ENCODE assay signal across 13 cellular contexts in the genomic region with DNA sequence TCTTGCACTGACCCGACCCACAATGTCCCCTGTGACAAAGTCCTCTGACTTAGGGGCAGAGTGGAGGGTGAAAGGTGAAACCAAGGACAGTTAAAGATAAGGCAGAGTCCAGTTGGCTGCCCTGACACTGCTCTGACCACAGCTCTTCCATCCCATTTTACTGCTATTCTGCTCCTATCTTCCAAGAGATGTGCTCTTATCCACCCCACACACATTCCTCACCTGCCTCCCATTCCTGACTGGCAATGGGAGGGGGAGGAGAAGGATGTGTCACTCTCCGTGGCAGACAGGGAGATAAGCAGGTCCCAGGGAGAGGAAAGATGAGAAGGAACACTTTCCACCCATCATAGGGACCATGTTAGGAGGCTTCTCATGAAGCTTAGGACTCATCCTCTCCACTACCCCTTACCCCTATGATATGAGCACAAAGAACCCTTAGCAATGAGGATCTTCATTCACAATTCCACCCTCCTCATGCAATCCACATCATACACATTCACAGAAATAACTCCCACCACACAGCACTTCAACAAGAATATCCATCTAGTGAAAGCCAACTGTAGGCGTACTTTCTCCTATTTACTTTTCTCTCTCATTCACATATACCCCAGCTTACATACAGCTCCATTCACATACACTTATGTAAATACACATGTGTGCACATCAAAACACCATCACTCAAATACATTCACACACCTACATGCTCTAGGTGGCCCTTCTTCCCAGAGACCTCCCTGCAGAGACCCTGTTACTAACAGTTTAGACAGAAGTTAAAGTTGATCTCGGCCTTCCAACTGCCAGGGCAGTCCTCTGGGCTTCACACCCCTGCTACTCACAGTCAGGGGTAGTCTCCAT. TPM values are rescaled to one million over a fixed set of nuclear protein-coding genes. Genes with fewer than 3 reads are reported as not detected.
DNase-seq lines count a peak whose midpoint lies in the region; ATAC-seq, FAIRE-seq and TF ChIP-seq lines count a peak whose summit lies in the region.
"Had no signal": no experiment of that assay in that cellular context is flagged by ENCODE, and none has a peak within 500 bp of the region (broad histone marks: within the 10 kb centered on the region; RNA-seq: fewer than 3 reads in every experiment).

No MANE protein-coding gene starts in this region.

- CTCF ChIA-PET in HepG2 (lab: Yijun Ruan, JAX; ENCODE audit: low intra/inter-chr PET ratio, low total read pairs) = no interaction called here

- intact Hi-C loops in HepG2 (cut with micrococcal nuclease; ENCODE audit: unreplicated experiment) (no loop called here), upper lobe of right lung (cut with DNase I) (loop anchor here (5.0 kb wide), 1 partner anchor 122 kb away; no protein-coding TSS in a partner anchor)

- FAIRE-seq in astrocyte (lab: Jason Lieb, UNC) (peak; percentile 13), HepG2 (lab: Jason Lieb, UNC) (no peak)
- FAIRE-seq: A204.1 had no signal

- H3K4me3 Mint-ChIP-seq in activated naive CD4-positive, alpha-beta T cell treated with anti-CD3 and anti-CD28 coated beads, Interleukin-2, amount 50 U/mL, for 24 hours = peak overlapping the region; percentile 1
- peak overlapping the region; percentile 55 for H3K4me3 Mint-ChIP-seq in astrocyte (ENCODE audit: unreplicated experiment)

- TF ChIP-seq CTCF in astrocyte (IDR thresholded peaks at IDR 0.05; ENCODE audit: insufficient read depth, low read depth, low read length) (no peak), HepG2 (CRISPR knock-in tag; IDR thresholded peaks at IDR 0.05) (no peak), upper lobe of right lung (IDR thresholded peaks at IDR 0.05) (no peak)

- TF ChIP-seq POLR2A in HepG2 (IDR thresholded peaks at IDR 0.05; ENCODE audit: insufficient read depth in 1 of 2, low read depth in 2 of 2, low read length in 2 of 2) = no peak

- H3K27me3 ChIP-seq in astrocyte (ENCODE audit: insufficient read depth, low read length) = no peaks in the 10 kb centered on the region
- peaks cover 3 to 4% of the 10 kb centered on the region in 2 experiments; a peak in 1 of 5 replicates for H3K27me3 ChIP-seq in HepG2 (ENCODE audit: control insufficient read depth in 1 of 2, insufficient read depth in 2 of 2, low read length in 2 of 2)
- H3K27me3 ChIP-seq in upper lobe of right lung = no peaks in the 10 kb centered on the region
- H3K27me3 ChIP-seq: foreskin keratinocyte had no signal

- no peak overlapping the region for H3K4me3 ChIP-seq in astrocyte (ENCODE audit: insufficient read depth, low read depth, low read length)
- no peak overlapping the region for H3K4me3 ChIP-seq in HepG2 (replicated peaks in 1 of 3; ENCODE audit: insufficient read depth in 1 of 3, low read depth in 2 of 3, low read length in 3 of 3)
- no peak overlapping the region for H3K4me3 ChIP-seq in upper lobe of right lung

- TF ChIP-seq RAD21 in HepG2 (CRISPR knock-in tag; IDR thresholded peaks at IDR 0.05) = no peak

- no peaks in the 10 kb centered on the region for H3K36me3 Mint-ChIP-seq in activated naive CD4-positive, alpha-beta T cell treated with anti-CD3 and anti-CD28 coated beads, Interleukin-2, amount 50 U/mL, for 24 hours
- no peaks in the 10 kb centered on the region for H3K36me3 Mint-ChIP-seq in astrocyte (ENCODE audit: low read depth, unreplicated experiment)

- H4K20me1 ChIP-seq in astrocyte (ENCODE audit: insufficient read depth, low read length) (no peaks in the 10 kb centered on the region), HepG2 (ENCODE audit: insufficient read depth, low read length) (no peaks in the 10 kb centered on the region)

- peak overlapping the region; percentile 88 for H3K4me2 ChIP-seq in astrocyte (ENCODE audit: low read length)
- H3K4me2 ChIP-seq in HepG2 (ENCODE audit: low read depth, low read length) = no peak overlapping the region

- no peak for DNase-seq in activated naive CD4-positive, alpha-beta T cell (lab: John Stamatoyannopoulos, UW)
- DNase-seq in astrocyte (ENCODE audit: low read depth) (peak; percentile 39), HepG2 (ENCODE audit: low spot score) (peak; percentile 41), upper lobe of right lung (no peak), D341Med (ENCODE audit: low spot score) (no peak), SW 1271 (lab: John Stamatoyannopoulos, UW) (no peak)
- DNase-seq: activated T-cell treated with anti-CD3 and anti-CD28 coated beads, Interleukin-2, amount 50 U/mL, for 48 hours; NCI-H1930 had no signal

- no peaks in the 10 kb centered on the region for H3K36me3 ChIP-seq in astrocyte (ENCODE audit: insufficient read depth, low read length)
- H3K36me3 ChIP-seq in HepG2 (replicated peaks in 1 of 2; ENCODE audit: control insufficient read depth in 1 of 2, insufficient read depth in 2 of 2, low read length in 2 of 2) = no peaks in the 10 kb centered on the region
- no peaks in the 10 kb centered on the region for H3K36me3 ChIP-seq in upper lobe of right lung

- ATAC-seq in HepG2 (peak; percentile 17), upper lobe of right lung (no peak), GM21447 (IDR thresholded peaks at IDR 0.05; ENCODE audit: unreplicated experiment) (no peak)

- H3K9me3 ChIP-seq in astrocyte (ENCODE audit: insufficient read depth, low read depth, low read length) (no peaks in the 10 kb centered on the region), HepG2 (ENCODE audit: low read length) (no peaks in the 10 kb centered on the region), upper lobe of right lung (no peaks in the 10 kb centered on the region)

- in situ Hi-C loops in HepG2 (cut with HindIII; ENCODE audit: extremely low pct_ligation_motif_present, low pct_unique_long_range_greater_than_20kb) = loop anchor here (25.0 kb wide), 1 partner anchor 387 kb away; the partner anchor contains the start of gene MRPS16

- BruUV-seq in HepG2 (replicated peaks; lab: Mats Ljungman, UMichigan) = no TSS peak

- peaks cover 3% of the 10 kb centered on the region for H3K4me1 Mint-ChIP-seq in activated naive CD4-positive, alpha-beta T cell treated with anti-CD3 and anti-CD28 coated beads, Interleukin-2, amount 50 U/mL, for 24 hours
- H3K4me1 Mint-ChIP-seq in astrocyte (ENCODE audit: low read depth, unreplicated experiment) = peaks cover 48% of the 10 kb centered on the region

- H3K9me3 Mint-ChIP-seq in activated naive CD4-positive, alpha-beta T cell treated with anti-CD3 and anti-CD28 coated beads, Interleukin-2, amount 50 U/mL, for 24 hours = no peaks in the 10 kb centered on the region
- H3K9me3 Mint-ChIP-seq in astrocyte (ENCODE audit: unreplicated experiment) = no peaks in the 10 kb centered on the region
- H3K9me3 Mint-ChIP-seq: stimulated activated naive CD8-positive, alpha-beta T cell treated with anti-CD3 and anti-CD28 coated beads, Interleukin-15, Interleukin-2, amounts not matched to agents 100 ng/mL and 50 ng/mL, for 24 hours had no signal

- H3K27ac Mint-ChIP-seq in activated naive CD4-positive, alpha-beta T cell treated with anti-CD3 and anti-CD28 coated beads, Interleukin-2, amount 50 U/mL, for 24 hours = no peak overlapping the region
- H3K27ac Mint-ChIP-seq in astrocyte (ENCODE audit: unreplicated experiment) = peak overlapping the region; percentile 87
- H3K27ac Mint-ChIP-seq: stimulated activated naive CD8-positive, alpha-beta T cell treated with anti-CD3 and anti-CD28 coated beads, Interleukin-15, Interleukin-2, amounts not matched to agents 100 ng/mL and 50 ng/mL, for 24 hours had no signal

- 10% methylated on average over 4 of the region's 4 CpGs for WGBS in HepG2 (ENCODE audit: low lambda C conversion rate)

- POLR2A ChIA-PET in HepG2 (lab: Yijun Ruan, JAX) = no interaction called here

- H2AFZ ChIP-seq in astrocyte (ENCODE audit: low read depth, low read length) (no peak overlapping the region), HepG2 (ENCODE audit: low read length) (no peak overlapping the region)

- TF ChIP-seq EP300 in HepG2 (IDR thresholded peaks at IDR 0.05; ENCODE audit: low read depth in 2 of 2, low read length in 2 of 2) (no peak), HepG2 (CRISPR knock-in tag; IDR thresholded peaks at IDR 0.05; ENCODE audit: borderline replicate concordance) (no peak)

- H3K9ac ChIP-seq in astrocyte (ENCODE audit: low read length) (peak overlapping the region; percentile 58), HepG2 (ENCODE audit: insufficient read depth, low read depth, low read length) (no peak overlapping the region)

- peaks cover 33% of the 10 kb centered on the region for H3K4me1 ChIP-seq in astrocyte (ENCODE audit: insufficient read depth, low read length)
- H3K4me1 ChIP-seq in HepG2 (ENCODE audit: insufficient read depth, low read length) = peaks cover 27% of the 10 kb centered on the region
- H3K4me1 ChIP-seq in upper lobe of right lung = peaks cover 13% of the 10 kb centered on the region

- peak overlapping the region; percentile 98 for H3K27ac ChIP-seq in astrocyte (ENCODE audit: low read depth, low read length)
- H3K27ac ChIP-seq in HepG2 (ENCODE audit: extremely low read length, insufficient read depth, low read length) = no peak overlapping the region
- peak overlapping the region; percentile 51 for H3K27ac ChIP-seq in upper lobe of right lung

- H3K79me2 ChIP-seq in astrocyte (ENCODE audit: insufficient read depth, low read length) (no peaks in the 10 kb centered on the region), HepG2 (ENCODE audit: insufficient read depth, low read length) (no peaks in the 10 kb centered on the region)

- H3K27me3 Mint-ChIP-seq in activated naive CD4-positive, alpha-beta T cell treated with anti-CD3 and anti-CD28 coated beads, Interleukin-2, amount 50 U/mL, for 24 hours = peaks cover 4% of the 10 kb centered on the region
- H3K27me3 Mint-ChIP-seq in astrocyte (ENCODE audit: low read depth, unreplicated experiment) = no peaks in the 10 kb centered on the region
- H3K27me3 Mint-ChIP-seq: stimulated activated naive CD8-positive, alpha-beta T cell treated with anti-CD3 and anti-CD28 coated beads, Interleukin-15, Interleukin-2, amounts not matched to agents 100 ng/mL and 50 ng/mL, for 24 hours had no signal

RNA-seq across cellular contexts. Expression of gene SYNPO2L, which starts 6.6 kb away (rescaled TPM):
- total RNA-seq in astrocyte = 1.0 and 1.2 TPM in 2 replicates
- total RNA-seq in HepG2 (2016; rRNA removed; fragmentation: Illumina TruSeq; extraction: Trizol) = not detected in 2 replicates
- total RNA-seq in HepG2 (2016; cell fraction: cytosol; rRNA removed; fragmentation: Illumina TruSeq; extraction: Trizol; ENCODE audit: low read depth) = not detected in 2 replicates
- total RNA-seq in HepG2 (2016; cell fraction: insoluble cytoplasmic fraction; rRNA removed; fragmentation: Illumina TruSeq; extraction: Trizol) = not detected in 2 replicates
- not detected in 2 replicates for total RNA-seq in HepG2 (2016; cell fraction: membrane; rRNA removed; fragmentation: Illumina TruSeq; extraction: Trizol)
- total RNA-seq in HepG2 (2016; cell fraction: nucleus; rRNA removed; fragmentation: Illumina TruSeq; extraction: Trizol) = not detected in 2 replicates
- polyA plus RNA-seq in HepG2 (2011; rRNA removed) = not detected in 2 replicates
- not detected in 2 replicates for polyA plus RNA-seq in HepG2 (2011; cell fraction: cytosol; rRNA removed)
- polyA plus RNA-seq in HepG2 (2011; cell fraction: nucleus; rRNA removed) = 0.05 TPM in 1 of 2 replicates, not detected in the other
- polyA plus RNA-seq in HepG2 (2012) = not detected in 2 replicates
- not detected in 2 replicates for polyA plus RNA-seq in HepG2 (2016; cell fraction: cytosol; fragmentation: Illumina TruSeq; extraction: Trizol; ENCODE audit: low read depth)
- not detected in 2 replicates for polyA plus RNA-seq in HepG2 (2016; cell fraction: insoluble cytoplasmic fraction; fragmentation: Illumina TruSeq; extraction: Trizol; ENCODE audit: low read depth)
- polyA plus RNA-seq in HepG2 (2016; cell fraction: membrane; fragmentation: Illumina TruSeq; extraction: Trizol; ENCODE audit: low read depth) = not detected in 2 replicates
- 0.11 TPM in 1 of 2 replicates, not detected in the other for polyA plus RNA-seq in HepG2 (2016; cell fraction: nucleus; fragmentation: Illumina TruSeq; extraction: Trizol; ENCODE audit: insufficient read depth, low read depth)
- polyA minus RNA-seq in HepG2 (2011; rRNA and poly(A)+ RNA removed; ENCODE audit: low replicate concordance) = not detected in 2 replicates
- polyA minus RNA-seq in HepG2 (2011; cell fraction: cytosol; rRNA and poly(A)+ RNA removed) = not detected in 2 replicates
- polyA minus RNA-seq in HepG2 (2011; cell fraction: nucleus; rRNA and poly(A)+ RNA removed) = not detected in 2 replicates
- 5.9 TPM for total RNA-seq in upper lobe of right lung
- total RNA-seq: foreskin keratinocyte had no signal
- polyA plus RNA-seq: foreskin keratinocyte had no signal

RNA-seq across cellular contexts. Expression of gene MYOZ1, which starts 7.9 kb away (rescaled TPM):
- total RNA-seq in astrocyte (2.2 TPM in 2 replicates), HepG2 (2016; rRNA removed; fragmentation: Illumina TruSeq; extraction: Trizol) (not detected in 2 replicates), upper lobe of right lung (5.2 TPM)
- total RNA-seq in HepG2 (2016; cell fraction: cytosol; rRNA removed; fragmentation: Illumina TruSeq; extraction: Trizol; ENCODE audit: low read depth) = not detected in 2 replicates
- not detected in 2 replicates for total RNA-seq in HepG2 (2016; cell fraction: insoluble cytoplasmic fraction; rRNA removed; fragmentation: Illumina TruSeq; extraction: Trizol)
- total RNA-seq in HepG2 (2016; cell fraction: membrane; rRNA removed; fragmentation: Illumina TruSeq; extraction: Trizol) = not detected in 2 replicates
- total RNA-seq in HepG2 (2016; cell fraction: nucleus; rRNA removed; fragmentation: Illumina TruSeq; extraction: Trizol) = not detected in 2 replicates
- not detected in 2 replicates for polyA plus RNA-seq in HepG2 (2011; rRNA removed)
- not detected in 2 replicates for polyA plus RNA-seq in HepG2 (2011; cell fraction: cytosol; rRNA removed)
- not detected in 2 replicates for polyA plus RNA-seq in HepG2 (2011; cell fraction: nucleus; rRNA removed)
- not detected in 2 replicates for polyA plus RNA-seq in HepG2 (2012)
- polyA plus RNA-seq in HepG2 (2016; cell fraction: cytosol; fragmentation: Illumina TruSeq; extraction: Trizol; ENCODE audit: low read depth) = not detected in 2 replicates
- polyA plus RNA-seq in HepG2 (2016; cell fraction: insoluble cytoplasmic fraction; fragmentation: Illumina TruSeq; extraction: Trizol; ENCODE audit: low read depth) = not detected in 2 replicates
- polyA plus RNA-seq in HepG2 (2016; cell fraction: membrane; fragmentation: Illumina TruSeq; extraction: Trizol; ENCODE audit: low read depth) = not detected in 2 replicates
- not detected in 2 replicates for polyA plus RNA-seq in HepG2 (2016; cell fraction: nucleus; fragmentation: Illumina TruSeq; extraction: Trizol; ENCODE audit: insufficient read depth, low read depth)
- polyA minus RNA-seq in HepG2 (2011; rRNA and poly(A)+ RNA removed; ENCODE audit: low replicate concordance) = not detected in 2 replicates
- polyA minus RNA-seq in HepG2 (2011; cell fraction: cytosol; rRNA and poly(A)+ RNA removed) = not detected in 2 replicates
- not detected in 2 replicates for polyA minus RNA-seq in HepG2 (2011; cell fraction: nucleus; rRNA and poly(A)+ RNA removed)
- total RNA-seq: foreskin keratinocyte had no signal

RNA-seq across cellular contexts. Expression of gene AGAP5, which starts 48.7 kb away (rescaled TPM):
- 3.4 and 5.1 TPM in 2 replicates for total RNA-seq in astrocyte
- total RNA-seq in HepG2 (2016; rRNA removed; fragmentation: Illumina TruSeq; extraction: Trizol) = 2.4 and 5.3 TPM in 2 replicates
- total RNA-seq in HepG2 (2016; cell fraction: cytosol; rRNA removed; fragmentation: Illumina TruSeq; extraction: Trizol; ENCODE audit: low read depth) = 11.4 and 13.8 TPM in 2 replicates
- total RNA-seq in HepG2 (2016; cell fraction: insoluble cytoplasmic fraction; rRNA removed; fragmentation: Illumina TruSeq; extraction: Trizol) = 2.6 and 5.2 TPM in 2 replicates
- total RNA-seq in HepG2 (2016; cell fraction: membrane; rRNA removed; fragmentation: Illumina TruSeq; extraction: Trizol) = 6.0 and 7.5 TPM in 2 replicates
- total RNA-seq in HepG2 (2016; cell fraction: nucleus; rRNA removed; fragmentation: Illumina TruSeq; extraction: Trizol) = 7.7 and 8.0 TPM in 2 replicates
- 7.9 and 8.7 TPM in 2 replicates for polyA plus RNA-seq in HepG2 (2011; rRNA removed)
- polyA plus RNA-seq in HepG2 (2011; cell fraction: cytosol; rRNA removed) = 2.3 and 2.9 TPM in 2 replicates
- 29.4 and 34.8 TPM in 2 replicates for polyA plus RNA-seq in HepG2 (2011; cell fraction: nucleus; rRNA removed)
- 4.3 and 4.9 TPM in 2 replicates for polyA plus RNA-seq in HepG2 (2012)
- polyA plus RNA-seq in HepG2 (2016; cell fraction: cytosol; fragmentation: Illumina TruSeq; extraction: Trizol; ENCODE audit: low read depth) = 0.55 and 0.72 TPM in 2 replicates
- polyA plus RNA-seq in HepG2 (2016; cell fraction: insoluble cytoplasmic fraction; fragmentation: Illumina TruSeq; extraction: Trizol; ENCODE audit: low read depth) = 0.89 and 2.3 TPM in 2 replicates
- polyA plus RNA-seq in HepG2 (2016; cell fraction: membrane; fragmentation: Illumina TruSeq; extraction: Trizol; ENCODE audit: low read depth) = 0.94 and 1.8 TPM in 2 replicates
- 25.7 and 29.4 TPM in 2 replicates for polyA plus RNA-seq in HepG2 (2016; cell fraction: nucleus; fragmentation: Illumina TruSeq; extraction: Trizol; ENCODE audit: insufficient read depth, low read depth)
- 2.0 and 5.8 TPM in 2 replicates for polyA minus RNA-seq in HepG2 (2011; rRNA and poly(A)+ RNA removed; ENCODE audit: low replicate concordance)
- polyA minus RNA-seq in HepG2 (2011; cell fraction: cytosol; rRNA and poly(A)+ RNA removed) = 2.1 and 2.5 TPM in 2 replicates
- polyA minus RNA-seq in HepG2 (2011; cell fraction: nucleus; rRNA and poly(A)+ RNA removed) = 10.9 TPM in 2 replicates
- 9.8 TPM for total RNA-seq in upper lobe of right lung

RNA-seq across cellular contexts. Expression of gene USP54, which starts 58.1 kb away (rescaled TPM):
- total RNA-seq in astrocyte = 70.4 and 85.9 TPM in 2 replicates
- 18.1 and 20.2 TPM in 2 replicates for total RNA-seq in HepG2 (2016; rRNA removed; fragmentation: Illumina TruSeq; extraction: Trizol)
- 11.3 and 14.3 TPM in 2 replicates for total RNA-seq in HepG2 (2016; cell fraction: cytosol; rRNA removed; fragmentation: Illumina TruSeq; extraction: Trizol; ENCODE audit: low read depth)
- total RNA-seq in HepG2 (2016; cell fraction: insoluble cytoplasmic fraction; rRNA removed; fragmentation: Illumina TruSeq; extraction: Trizol) = 17.6 and 24.1 TPM in 2 replicates
- 13.5 and 16.9 TPM in 2 replicates for total RNA-seq in HepG2 (2016; cell fraction: membrane; rRNA removed; fragmentation: Illumina TruSeq; extraction: Trizol)
- 21.2 and 23.4 TPM in 2 replicates for total RNA-seq in HepG2 (2016; cell fraction: nucleus; rRNA removed; fragmentation: Illumina TruSeq; extraction: Trizol)
- 16.1 and 25.0 TPM in 2 replicates for polyA plus RNA-seq in HepG2 (2011; rRNA removed)
- 10.3 and 14.4 TPM in 2 replicates for polyA plus RNA-seq in HepG2 (2011; cell fraction: cytosol; rRNA removed)
- 15.2 and 17.5 TPM in 2 replicates for polyA plus RNA-seq in HepG2 (2011; cell fraction: nucleus; rRNA removed)
- polyA plus RNA-seq in HepG2 (2012) = 9.0 and 10.2 TPM in 2 replicates
- polyA plus RNA-seq in HepG2 (2016; cell fraction: cytosol; fragmentation: Illumina TruSeq; extraction: Trizol; ENCODE audit: low read depth) = 0.40 and 0.62 TPM in 2 replicates
- 8.0 and 9.7 TPM in 2 replicates for polyA plus RNA-seq in HepG2 (2016; cell fraction: insoluble cytoplasmic fraction; fragmentation: Illumina TruSeq; extraction: Trizol; ENCODE audit: low read depth)
- 1.5 and 2.1 TPM in 2 replicates for polyA plus RNA-seq in HepG2 (2016; cell fraction: membrane; fragmentation: Illumina TruSeq; extraction: Trizol; ENCODE audit: low read depth)
- 18.9 and 21.0 TPM in 2 replicates for polyA plus RNA-seq in HepG2 (2016; cell fraction: nucleus; fragmentation: Illumina TruSeq; extraction: Trizol; ENCODE audit: insufficient read depth, low read depth)
- 35.8 and 39.2 TPM in 2 replicates for polyA minus RNA-seq in HepG2 (2011; rRNA and poly(A)+ RNA removed; ENCODE audit: low replicate concordance)
- polyA minus RNA-seq in HepG2 (2011; cell fraction: cytosol; rRNA and poly(A)+ RNA removed) = 9.8 and 12.8 TPM in 2 replicates
- 24.6 and 31.2 TPM in 2 replicates for polyA minus RNA-seq in HepG2 (2011; cell fraction: nucleus; rRNA and poly(A)+ RNA removed)
- total RNA-seq in upper lobe of right lung = 114 TPM

Comparison
In these comparisons a context has a peak if more than half of its experiments do, and no peak if none do; other contexts are left out.
1. DNase-seq: peak in astrocyte (single experiment) and HepG2 (single experiment); none in activated naive CD4-positive, alpha-beta T cell (0 of 4), upper lobe of right lung (single experiment), D341Med (single experiment) and SW 1271 (0 of 2).